In genomic region chr18:58671122-58671940, GRCh38 we compare ENCODE assay signal across 8 cellular contexts. TPM values are rescaled to one million over a fixed set of nuclear protein-coding genes. Genes with fewer than 3 reads are reported as not detected.
DNase-seq lines count a peak whose midpoint lies in the region; ATAC-seq and TF ChIP-seq lines count a peak whose summit lies in the region.

Gene MALT1 (plus strand): TSS chr18:58671465. CDS start chr18:58671644, 179 bp downstream.

- peaks cover 71% of the 10 kb centered on the region for H3K4me1 Mint-ChIP-seq in activated T-cell treated with anti-CD3 and anti-CD28 coated beads, Interleukin-2, amount 50 U/mL, for 24 hours (ENCODE audit: low read depth)

- DNase-seq in DMS153 treated with DMSO at 0.1 percent for 48 hours (lab: John Stamatoyannopoulos, UW; ENCODE audit: unreplicated experiment) (peak; percentile 86), KG1 (lab: John Stamatoyannopoulos, UW) (peak; percentile 77)
- peak; percentile 98 for DNase-seq in activated T-cell treated with anti-CD3 and anti-CD28 coated beads, Interleukin-2, amount 50 U/mL, for 24 hours
- peak; percentile 86 to 94 for DNase-seq in stimulated activated CD8-positive, alpha-beta memory T cell treated with anti-CD3 and anti-CD28 coated beads, Interleukin-7, amount 100 ng/mL, for 4 hours (ENCODE audit: low read depth in 2 of 2)

- peak within 1 kb of the TSS; percentile 93 for H3K27ac Mint-ChIP-seq in activated T-cell treated with anti-CD3 and anti-CD28 coated beads, Interleukin-2, amount 50 U/mL, for 24 hours

- H3K36me3 ChIP-seq in esophagus (ENCODE audit: control insufficient read depth in 2 of 2, insufficient read depth in 2 of 2, low read length in 1 of 2) (no peaks in the 10 kb centered on the region), muscle layer of duodenum (ENCODE audit: control insufficient read depth in 1 of 2, insufficient read depth in 2 of 2, low read length in 2 of 2) (no peaks in the 10 kb centered on the region)

- H3K36me3 Mint-ChIP-seq in activated T-cell treated with anti-CD3 and anti-CD28 coated beads, Interleukin-2, amount 50 U/mL, for 24 hours (ENCODE audit: low read depth) = peaks cover 24% of the 10 kb centered on the region

- H3K4me3 ChIP-seq in esophagus (ENCODE audit: low read depth in 1 of 2, low read length in 2 of 2) (peak within 1 kb of the TSS; percentile 62 to 73), muscle layer of duodenum (ENCODE audit: low read depth in 1 of 2, low read length in 2 of 2) (peak within 1 kb of the TSS; percentile 71 to 83)

- H3K27me3 Mint-ChIP-seq in activated T-cell treated with anti-CD3 and anti-CD28 coated beads, Interleukin-2, amount 50 U/mL, for 24 hours = no peaks in the 10 kb centered on the region

- H3K27me3 ChIP-seq in esophagus (ENCODE audit: control insufficient read depth in 1 of 2, insufficient read depth in 2 of 2, low read length in 2 of 2) = no peaks in the 10 kb centered on the region
- H3K27me3 ChIP-seq in muscle layer of duodenum (ENCODE audit: low read depth, low read length) = no peaks in the 10 kb centered on the region

- H3K9me3 Mint-ChIP-seq in activated T-cell treated with anti-CD3 and anti-CD28 coated beads, Interleukin-2, amount 50 U/mL, for 24 hours = no peaks in the 10 kb centered on the region

- 1% methylated on average over 72 to 98 of the region's 98 CpGs for WGBS in esophagus, 2 donors

- no peaks in the 10 kb centered on the region for H3K9me3 ChIP-seq in esophagus (ENCODE audit: control insufficient read depth in 2 of 2, insufficient read depth in 1 of 2, low read depth in 1 of 2, low read length in 1 of 2)
- H3K9me3 ChIP-seq in muscle layer of duodenum (ENCODE audit: control insufficient read depth in 1 of 2, low read length in 2 of 2) = no peaks in the 10 kb centered on the region

- peak; percentile 83 for ATAC-seq in GM21717 (IDR thresholded peaks at IDR 0.05; ENCODE audit: unreplicated experiment)

- H3K27ac ChIP-seq in esophagus (ENCODE audit: low read depth in 2 of 2, low read length in 1 of 2) = peak within 1 kb of the TSS; percentile 93 to 96
- peak within 1 kb of the TSS; percentile 46 for H3K27ac ChIP-seq in muscle layer of duodenum (ENCODE audit: low read length)

- no peaks in the 10 kb centered on the region for H3K4me1 ChIP-seq in esophagus (ENCODE audit: control insufficient read depth in 2 of 2, insufficient read depth in 2 of 2, low read length in 1 of 2)
- peaks cover 4 to 8% of the 10 kb centered on the region in 2 donors for H3K4me1 ChIP-seq in muscle layer of duodenum (ENCODE audit: control insufficient read depth in 1 of 2, insufficient read depth in 2 of 2, low read length in 2 of 2)

- peak within 1 kb of the TSS; percentile 92 for H3K4me3 Mint-ChIP-seq in activated T-cell treated with anti-CD3 and anti-CD28 coated beads, Interleukin-2, amount 50 U/mL, for 24 hours

TF ChIP-seq in PFSK-1, 5 proteins besides CTCF, POLR2A, EP300 and RAD21:
- 0 out of 4 replicates have a peak, but pooled peaks of 1 of the 2 experiments have one; percentile 31 for TF ChIP-seq REST (IDR thresholded peaks at IDR 0.05; ENCODE audit: insufficient read depth in 1 of 2, low read depth in 2 of 2, low read length in 2 of 2)
- no peak for TF ChIP-seq FOXP2 (optimal IDR thresholded peaks at IDR 0.05; ENCODE audit: borderline replicate concordance, extremely low read depth, extremely low read length, insufficient read depth)
- TF ChIP-seq POLR2AphosphoS5 (IDR thresholded peaks at IDR 0.05; ENCODE audit: low read depth, low read length) = peak; percentile 87
- TF ChIP-seq TAF1 (IDR thresholded peaks at IDR 0.05; ENCODE audit: borderline replicate concordance, insufficient read depth, low read length) = peak; percentile 94; the same call in 1 of the 2 replicates
- TF ChIP-seq SIN3A (IDR thresholded peaks at IDR 0.05; ENCODE audit: borderline replicate concordance, insufficient read depth, low read length) = peak; percentile 50; the same call in 1 of the 2 replicates
TF ChIP-seq in PFSK-1: peak in this region for 4.

RNA-seq across cellular contexts. Expression of gene MALT1, which starts in this region (rescaled TPM):
- 5.8 TPM for polyA plus RNA-seq in PFSK-1 (2012; ENCODE audit: insufficient read length, low read depth)
- polyA plus RNA-seq in esophagus = 10 to 100 TPM; 11.7 to 13.5 TPM

Comparison
In these comparisons a context has a peak if more than half of its experiments do, and no peak if none do; other contexts are left out.
1. Peak in every context shown above with its lines: DNase-seq, ATAC-seq, H3K4me3 ChIP-seq and H3K27ac ChIP-seq.